8 cellular contexts compared by ENCODE assay signal in genomic region chr15:31440754-31441298, GRCh38.
A peak's percentile ranks its signal among the peaks of the same experiment; 100 is the strongest.
DNase-seq lines count a peak whose midpoint lies in the region; ATAC-seq, FAIRE-seq and TF ChIP-seq lines count a peak whose summit lies in the region.

No MANE protein-coding gene starts in this region.

- H3K36me3 ChIP-seq in neural progenitor cell: no peaks in the 10 kb centered on the region

- peak overlapping the region; percentile 91 to 93 for H3K27ac ChIP-seq in A549
- H3K27ac ChIP-seq in HL-60 (replicated peaks): no peak overlapping the region
- H3K27ac ChIP-seq in neural progenitor cell: no peak overlapping the region

- H3K4me3 ChIP-seq in A549 (peak overlapping the region; percentile 62), HL-60 (replicated peaks; ENCODE audit: insufficient read depth, low read length) (peak overlapping the region; percentile 36), foreskin fibroblast (ENCODE audit: low read depth in 1 of 2, low read length in 2 of 2) (peak overlapping the region; percentile 42 to 45), neural progenitor cell (peak overlapping the region; percentile 62)

- DNase-seq in A549 (ENCODE audit: low read depth in 1 of 2, low spot score in 1 of 2): no peak
- no peak for DNase-seq in HL-60 (ENCODE audit: low read depth in 1 of 2, low spot score in 1 of 2)
- DNase-seq in activated T-helper 1 cell treated with anti-CD3 and anti-CD28 coated beads, Interleukin-12 subunit alpha, Interleukin-12 subunit beta, Interleukin-2, Interleukin-4 antibody, amounts not matched to agents 30 ng/mL and 10 ng/mL and 1 ng/mL, durations not matched to agents 14 hours and 24 hours and 36 hours (ENCODE audit: low spot score): peak; percentile 48
- DNase-seq in foreskin fibroblast: peak; percentile 39 to 72
- peak; percentile 51 for DNase-seq in neural progenitor cell (ENCODE audit: low spot score)
- DNase-seq in NCI-H2081 treated with DMSO at 0.1 percent for 48 hours (lab: John Stamatoyannopoulos, UW): no peak
- DNase-seq in NCI-H1417 (lab: John Stamatoyannopoulos, UW): no peak
- no peak for DNase-seq in DMS79 (lab: John Stamatoyannopoulos, UW)

- CTCF ChIA-PET in A549 (lab: Yijun Ruan, JAX): interaction anchor here (0.8 to 12.2 kb wide), 11 partner anchors 11 to 240 kb away, joined by 3 to 254 read pairs (median 6); no protein-coding TSS in a partner anchor

- peak overlapping the region; percentile 78 for H3K4me3 Mint-ChIP-seq in activated T-helper 1 cell treated with anti-CD3 and anti-CD28 coated beads, Interleukin-12 subunit alpha, Interleukin-12 subunit beta, Interleukin-2, Interleukin-4 antibody, amounts not matched to agents 30 ng/mL and 10 ng/mL and 1 ng/mL, durations not matched to agents 14 hours and 24 hours and 36 hours
- no peak overlapping the region for H3K4me3 Mint-ChIP-seq in neural progenitor cell

- H3K4me1 ChIP-seq in A549 (peaks cover 37% of the 10 kb centered on the region), neural progenitor cell (peaks cover 4% of the 10 kb centered on the region)

- TF ChIP-seq EP300 in A549 (IDR thresholded peaks at IDR 0.05): no peak

- H3K79me2 ChIP-seq in neural progenitor cell (ENCODE audit: low read depth): no peaks in the 10 kb centered on the region

- no peaks in the 10 kb centered on the region for H4K20me1 ChIP-seq in neural progenitor cell (ENCODE audit: low read depth)

- FAIRE-seq in A549 (lab: Jason Lieb, UNC): no peak

- peak; percentile 30 to 67 for ATAC-seq in A549

- peak overlapping the region; percentile 92 for H2AFZ ChIP-seq in neural progenitor cell (replicated peaks)

- peaks cover 11% of the 10 kb centered on the region for H3F3A ChIP-seq in neural progenitor cell (ENCODE audit: low read depth)

- H3K27me3 Mint-ChIP-seq in activated T-helper 1 cell treated with anti-CD3 and anti-CD28 coated beads, Interleukin-12 subunit alpha, Interleukin-12 subunit beta, Interleukin-2, Interleukin-4 antibody, amounts not matched to agents 30 ng/mL and 10 ng/mL and 1 ng/mL, durations not matched to agents 14 hours and 24 hours and 36 hours (ENCODE audit: insufficient read depth): no peaks in the 10 kb centered on the region
- peaks cover 6% of the 10 kb centered on the region for H3K27me3 Mint-ChIP-seq in neural progenitor cell (ENCODE audit: insufficient read depth, low read depth)

- TF ChIP-seq CTCF in A549 (IDR thresholded peaks at IDR 0.05) (no peak), HL-60 (IDR thresholded peaks at IDR 0.05; ENCODE audit: insufficient read depth, low read length) (no peak), foreskin fibroblast (IDR thresholded peaks at IDR 0.05; ENCODE audit: low read depth, low read length) (no peak), neural progenitor cell (IDR thresholded peaks at IDR 0.05) (no peak)

- peaks cover 3% of the 10 kb centered on the region for H3K36me3 Mint-ChIP-seq in activated T-helper 1 cell treated with anti-CD3 and anti-CD28 coated beads, Interleukin-12 subunit alpha, Interleukin-12 subunit beta, Interleukin-2, Interleukin-4 antibody, amounts not matched to agents 30 ng/mL and 10 ng/mL and 1 ng/mL, durations not matched to agents 14 hours and 24 hours and 36 hours (ENCODE audit: low read depth)
- H3K36me3 Mint-ChIP-seq in neural progenitor cell: no peaks in the 10 kb centered on the region

- no peaks in the 10 kb centered on the region for H3K9me3 ChIP-seq in A549
- H3K9me3 ChIP-seq in neural progenitor cell (ENCODE audit: low read depth): no peaks in the 10 kb centered on the region

- no peaks in the 10 kb centered on the region for H3K27me3 ChIP-seq in HL-60 (ENCODE audit: insufficient read depth, poor library complexity, severe bottlenecking)
- peaks cover 28% of the 10 kb centered on the region for H3K27me3 ChIP-seq in neural progenitor cell

- POLR2A ChIA-PET in A549 (lab: Yijun Ruan, JAX): interaction anchor here (0.7 to 2.6 kb wide), 4 partner anchors 17 to 115 kb away, joined by 3 to 8 read pairs (median 5); no protein-coding TSS in a partner anchor

- peak overlapping the region; percentile 86 for H3K27ac Mint-ChIP-seq in activated T-helper 1 cell treated with anti-CD3 and anti-CD28 coated beads, Interleukin-12 subunit alpha, Interleukin-12 subunit beta, Interleukin-2, Interleukin-4 antibody, amounts not matched to agents 30 ng/mL and 10 ng/mL and 1 ng/mL, durations not matched to agents 14 hours and 24 hours and 36 hours
- H3K27ac Mint-ChIP-seq in neural progenitor cell: no peak overlapping the region

- peak overlapping the region; percentile 87 for H3K4me2 ChIP-seq in A549
- peak overlapping the region; percentile 98 for H3K4me2 ChIP-seq in neural progenitor cell

- TF ChIP-seq RAD21 in A549 (conservative IDR thresholded peaks at IDR 0.05 in 1 of 2, IDR thresholded peaks at IDR 0.05 in 1 of 2): no peak

- TF ChIP-seq POLR2A in A549 (IDR thresholded peaks at IDR 0.05; ENCODE audit: low read length): peak; percentile 56

- intact Hi-C loops in activated T-helper 1 cell treated with anti-CD3 and anti-CD28 coated beads, Interleukin-12 subunit alpha, Interleukin-12 subunit beta, Interleukin-2, Interleukin-4 antibody, amounts not matched to agents 30 ng/mL and 10 ng/mL and 1 ng/mL, durations not matched to agents 14 hours and 24 hours and 36 hours (cut with micrococcal nuclease): no loop called here

- WGBS in A549 (ENCODE audit: missing lambda C conversion rate): 25% methylated on average over 33 of the region's 56 CpGs

- H3K4me1 Mint-ChIP-seq in activated T-helper 1 cell treated with anti-CD3 and anti-CD28 coated beads, Interleukin-12 subunit alpha, Interleukin-12 subunit beta, Interleukin-2, Interleukin-4 antibody, amounts not matched to agents 30 ng/mL and 10 ng/mL and 1 ng/mL, durations not matched to agents 14 hours and 24 hours and 36 hours (ENCODE audit: low read depth): peaks cover 68% of the 10 kb centered on the region
- peaks cover under 1% of the 10 kb centered on the region for H3K4me1 Mint-ChIP-seq in neural progenitor cell

- no peak overlapping the region for H3K9ac ChIP-seq in neural progenitor cell

- no peaks in the 10 kb centered on the region for H3K9me3 Mint-ChIP-seq in activated T-helper 1 cell treated with anti-CD3 and anti-CD28 coated beads, Interleukin-12 subunit alpha, Interleukin-12 subunit beta, Interleukin-2, Interleukin-4 antibody, amounts not matched to agents 30 ng/mL and 10 ng/mL and 1 ng/mL, durations not matched to agents 14 hours and 24 hours and 36 hours
- H3K9me3 Mint-ChIP-seq in neural progenitor cell: no peaks in the 10 kb centered on the region

TF ChIP-seq in A549, 52 proteins besides CTCF, POLR2A, EP300 and RAD21:
- TF ChIP-seq CEBPB (IDR thresholded peaks at IDR 0.05) (no peak), JUN (IDR thresholded peaks at IDR 0.05) (peak in 1 of 2 experiments; percentile 37; a peak in 1 of 5 replicates), ZSCAN20 (CRISPR knock-in tag; IDR thresholded peaks at IDR 0.05) (no peak), HDAC2 (IDR thresholded peaks at IDR 0.05) (no peak), RCOR1 (IDR thresholded peaks at IDR 0.05; ENCODE audit: low read depth, low read length) (no peak)

Comparison
In these comparisons a context has a peak if more than half of its experiments do, and no peak if none do; other contexts are left out.
1. DNase-seq: peak in activated T-helper 1 cell treated with anti-CD3 and anti-CD28 coated beads, Interleukin-12 subunit alpha, Interleukin-12 subunit beta, Interleukin-2, Interleukin-4 antibody, amounts not matched to agents 30 ng/mL and 10 ng/mL and 1 ng/mL, durations not matched to agents 14 hours and 24 hours and 36 hours (single experiment), foreskin fibroblast (2 of 2) and neural progenitor cell (single experiment); none in A549 (0 of 2), HL-60 (0 of 2), NCI-H2081 treated with DMSO at 0.1 percent for 48 hours (single experiment), NCI-H1417 (0 of 3) and DMS79 (single experiment).
2. H3K27ac ChIP-seq: peak in A549 (2 of 2); none in HL-60 (single experiment) and neural progenitor cell (single experiment).
3. Peak in every context shown above with its lines, with median percentiles within 50 percentile points of each other: H3K4me3 ChIP-seq.